Comparison of ENCODE assay signal across 13 cellular contexts in the genomic region with DNA sequence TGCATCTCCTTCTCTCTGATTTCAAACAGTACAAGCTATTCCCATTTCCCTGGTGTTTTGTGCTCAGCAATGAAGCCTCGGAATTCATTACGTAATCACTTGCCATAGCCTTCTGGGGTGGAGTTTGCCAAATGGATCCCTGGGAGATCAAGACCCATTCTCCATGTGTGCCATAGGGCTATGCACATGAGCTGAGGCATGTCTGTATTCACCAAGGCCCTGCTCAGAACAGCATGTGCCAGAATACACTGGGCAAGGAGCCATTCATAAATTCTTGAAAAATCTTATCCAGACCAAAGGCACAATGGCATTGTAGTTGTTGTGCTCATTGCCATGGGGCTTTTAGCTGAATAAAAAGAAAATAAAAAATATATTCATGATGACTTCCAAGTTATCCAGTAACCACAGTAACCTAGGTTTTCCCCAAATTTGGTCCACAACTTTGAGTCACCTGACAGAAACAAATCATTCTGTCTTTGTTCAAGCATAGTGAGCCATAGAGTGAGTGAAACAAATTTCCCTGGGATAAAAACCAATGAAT. TPM values are rescaled to one million over a fixed set of nuclear protein-coding genes. Genes with fewer than 3 reads are reported as not detected.
DNase-seq lines count a peak whose midpoint lies in the region; ATAC-seq, FAIRE-seq and TF ChIP-seq lines count a peak whose summit lies in the region.
"Had no signal": no experiment of that assay in that cellular context is flagged by ENCODE, and none has a peak within 500 bp of the region (broad histone marks: within the 10 kb centered on the region; RNA-seq: fewer than 3 reads in every experiment).

No MANE protein-coding gene starts in this region.

- intact Hi-C loops in IMR-90 (cut with micrococcal nuclease): no loop called here

- no peak overlapping the region for H4K8ac ChIP-seq in IMR-90 (ENCODE audit: low read depth in 2 of 2, low read length in 2 of 2)

- H2BK120ac ChIP-seq in IMR-90 (ENCODE audit: low read depth, low read length): no peak overlapping the region

- H3K27ac ChIP-seq in A549 (no peak overlapping the region), IMR-90 (ENCODE audit: insufficient read depth, low read length) (no peak overlapping the region), suprapubic skin (no peak overlapping the region)
- H3K27ac ChIP-seq: sigmoid colon had no signal

- H4K20me1 ChIP-seq in IMR-90 (ENCODE audit: insufficient read depth, low read length): no peaks in the 10 kb centered on the region

- no peak overlapping the region for H3K4ac ChIP-seq in IMR-90 (ENCODE audit: low read depth, low read length)

- H3K4me3 ChIP-seq in A549 (no peak overlapping the region), IMR-90 (ENCODE audit: insufficient read depth, low read depth, low read length) (no peak overlapping the region), suprapubic skin (no peak overlapping the region)
- H3K4me3 ChIP-seq: sigmoid colon had no signal

- H3K4me2 ChIP-seq in A549 (peak overlapping the region; percentile 23), IMR-90 (ENCODE audit: low read depth, low read length) (no peak overlapping the region)

- no peak overlapping the region for H2AK5ac ChIP-seq in IMR-90 (ENCODE audit: low read depth, low read length)

- H3K4me1 Mint-ChIP-seq in activated T-cell treated with anti-CD3 and anti-CD28 coated beads, Interleukin-2, amount 50 U/mL, for 24 hours (ENCODE audit: low read depth): no peaks in the 10 kb centered on the region
- H3K4me1 Mint-ChIP-seq: B cell had no signal

- ATAC-seq in A549: peak; percentile 83 to 90
- ATAC-seq in IMR-90 (ENCODE audit: low read depth): no peak
- ATAC-seq: activated CD4-positive, CD25-positive, alpha-beta regulatory T cell treated with anti-CD3 and anti-CD28 coated beads, Interleukin-2, amount 50 U/mL, for 24 hours had no signal

- H2BK20ac ChIP-seq in IMR-90 (ENCODE audit: low read depth, low read length): no peak overlapping the region

- H4K5ac ChIP-seq in IMR-90 (ENCODE audit: low read depth, low read length): no peak overlapping the region

- H2BK15ac ChIP-seq in IMR-90 (ENCODE audit: low read depth, low read length): no peak overlapping the region

- no peak overlapping the region for H2AFZ ChIP-seq in IMR-90 (replicated peaks; ENCODE audit: low read length, poor library complexity)

- no peaks in the 10 kb centered on the region for H3K27me3 Mint-ChIP-seq in activated T-cell treated with anti-CD3 and anti-CD28 coated beads, Interleukin-2, amount 50 U/mL, for 24 hours

- no peak for FAIRE-seq in A549 (lab: Jason Lieb, UNC)

- BruUV-seq in IMR-90 (replicated peaks; lab: Mats Ljungman, UMichigan): no TSS peak

- no peak overlapping the region for H3K23ac ChIP-seq in IMR-90 (ENCODE audit: low read depth, low read length)

- no peak for TF ChIP-seq POLR2A in A549 (IDR thresholded peaks at IDR 0.05; ENCODE audit: low read length)
- TF ChIP-seq POLR2A in IMR-90 (IDR thresholded peaks at IDR 0.05; ENCODE audit: low read depth, low read length): no peak
- no peak for TF ChIP-seq POLR2A in suprapubic skin (IDR thresholded peaks at IDR 0.05)

- no peak overlapping the region for H2AK9ac ChIP-seq in IMR-90 (replicated peaks; ENCODE audit: low read depth, low read length, poor library complexity)

- no peaks in the 10 kb centered on the region for H3K9me3 ChIP-seq in A549
- H3K9me3 ChIP-seq in IMR-90 (ENCODE audit: control insufficient read depth, insufficient read depth, low read length): no peaks in the 10 kb centered on the region
- H3K9me3 ChIP-seq in suprapubic skin: no peaks in the 10 kb centered on the region
- H3K9me3 ChIP-seq: sigmoid colon had no signal

- DNase-seq in A549 (ENCODE audit: low read depth in 1 of 2, low spot score in 1 of 2): peak; percentile 6 to 68
- DNase-seq in IMR-90: peak; percentile 4
- peak; percentile 36 for DNase-seq in cerebellar cortex (ENCODE audit: low spot score)
- DNase-seq in kidney tubule cell (ENCODE audit: low spot score): peak; percentile 93
- no peak for DNase-seq in NCI-H146 (lab: John Stamatoyannopoulos, UW)
- DNase-seq in GM20000 (ENCODE audit: low spot score): no peak
- DNase-seq in activated T-cell treated with anti-CD3 and anti-CD28 coated beads, Interleukin-2, amount 50 U/mL, for 24 hours: no peak
- no peak for DNase-seq in suprapubic skin (ENCODE audit: low spot score in 2 of 2)
- DNase-seq: activated gamma-delta T cell treated with Interleukin-2 at 50 U/mL for 16 hours, sigmoid colon had no signal

- H3K18ac ChIP-seq in IMR-90 (ENCODE audit: low read depth, low read length): no peak overlapping the region

- no peak overlapping the region for H3K4me3 Mint-ChIP-seq in activated T-cell treated with anti-CD3 and anti-CD28 coated beads, Interleukin-2, amount 50 U/mL, for 24 hours
- H3K4me3 Mint-ChIP-seq: B cell had no signal

- no peaks in the 10 kb centered on the region for H3K36me3 Mint-ChIP-seq in activated T-cell treated with anti-CD3 and anti-CD28 coated beads, Interleukin-2, amount 50 U/mL, for 24 hours (ENCODE audit: low read depth)

- no peak for TF ChIP-seq EP300 in A549 (IDR thresholded peaks at IDR 0.05)
- no peak for TF ChIP-seq EP300 in suprapubic skin (IDR thresholded peaks at IDR 0.05)

- H3K27me3 ChIP-seq in IMR-90 (ENCODE audit: control insufficient read depth, insufficient read depth, low read length) (no peaks in the 10 kb centered on the region), suprapubic skin (no peaks in the 10 kb centered on the region)
- H3K27me3 ChIP-seq: sigmoid colon had no signal

- no peaks in the 10 kb centered on the region for H3K79me1 ChIP-seq in IMR-90 (ENCODE audit: low read depth in 1 of 2, low read length in 2 of 2)

- H3K14ac ChIP-seq in IMR-90 (replicated peaks; ENCODE audit: low read depth, low read length): no peak overlapping the region

- H4K91ac ChIP-seq in IMR-90 (ENCODE audit: insufficient read depth, low read depth, low read length): no peak overlapping the region

- in situ Hi-C loops in IMR-90 (cut with MboI; ENCODE audit: low sequenced_read_pairs): no loop called here

- no peaks in the 10 kb centered on the region for H3K9me3 Mint-ChIP-seq in activated T-cell treated with anti-CD3 and anti-CD28 coated beads, Interleukin-2, amount 50 U/mL, for 24 hours

- dilution Hi-C loops in IMR-90 (cut with HindIII; ENCODE audit: low sequenced_read_pairs, unreplicated experiment): no loop called here

- POLR2A ChIA-PET in A549 (lab: Yijun Ruan, JAX): no interaction called here
- POLR2A ChIA-PET in IMR-90 (lab: Charles Lee; ENCODE audit: unreplicated experiment): no interaction called here

- whole genome bisulfite sequencing in A549 (ENCODE audit: missing lambda C conversion rate): 52% methylated on average over 2 of the region's 2 CpGs
- WGBS in IMR-90 (ENCODE audit: extremely low coverage in 2 of 2, insufficient read length in 1 of 2), 2 experiments: no CpG with 5 or more reads among the region's 2 CpGs
- WGBS in suprapubic skin: 13% methylated on average over 2 of the region's 2 CpGs

- H3K4me1 ChIP-seq in A549: peaks cover 15% of the 10 kb centered on the region
- H3K4me1 ChIP-seq in IMR-90 (ENCODE audit: control insufficient read depth, insufficient read depth, low read length): no peaks in the 10 kb centered on the region
- H3K4me1 ChIP-seq in suprapubic skin: no peaks in the 10 kb centered on the region
- H3K4me1 ChIP-seq: sigmoid colon had no signal

- no peak overlapping the region for H3K56ac ChIP-seq in IMR-90 (ENCODE audit: extremely low read depth, insufficient read depth, low read length)

- H2BK5ac ChIP-seq in IMR-90 (ENCODE audit: low read depth, low read length, poor library complexity, severe bottlenecking): no peak overlapping the region

- H3K9ac ChIP-seq in IMR-90 (ENCODE audit: low read depth, low read length): no peak overlapping the region

- CTCF ChIA-PET in A549 (lab: Yijun Ruan, JAX): no interaction called here
- CTCF ChIA-PET in IMR-90 (lab: Yijun Ruan, JAX): no interaction called here

- TF ChIP-seq RAD21 in A549 (conservative IDR thresholded peaks at IDR 0.05 in 1 of 2, IDR thresholded peaks at IDR 0.05 in 1 of 2) (no peak), IMR-90 (IDR thresholded peaks at IDR 0.05; ENCODE audit: low read length) (no peak)

- H3K9me1 ChIP-seq in IMR-90 (ENCODE audit: insufficient read depth, low read length): no peaks in the 10 kb centered on the region

- H3K36me3 ChIP-seq in IMR-90 (ENCODE audit: control insufficient read depth, insufficient read depth, low read length) (no peaks in the 10 kb centered on the region), suprapubic skin (no peaks in the 10 kb centered on the region)
- H3K36me3 ChIP-seq: sigmoid colon had no signal

- no peak overlapping the region for H3K27ac Mint-ChIP-seq in activated T-cell treated with anti-CD3 and anti-CD28 coated beads, Interleukin-2, amount 50 U/mL, for 24 hours
- H3K27ac Mint-ChIP-seq: B cell had no signal

- TF ChIP-seq CTCF in A549 (IDR thresholded peaks at IDR 0.05) (no peak), IMR-90 (conservative IDR thresholded peaks at IDR 0.05; ENCODE audit: low read depth, low read length) (no peak), GM20000 (IDR thresholded peaks at IDR 0.05; ENCODE audit: extremely low read depth, missing control alignments) (no peak), suprapubic skin (IDR thresholded peaks at IDR 0.05) (no peak)

TF ChIP-seq in A549, 52 proteins besides CTCF, POLR2A, EP300 and RAD21 (continues in another document):
- TF ChIP-seq MAFK (IDR thresholded peaks at IDR 0.05; ENCODE audit: partially characterized antibody) (peak; percentile 45), FOSL2 (IDR thresholded peaks at IDR 0.05) (no peak), FOSL2 (CRISPR knock-in tag; IDR thresholded peaks at IDR 0.05) (0 out of 2 replicates have a peak, but pooled peaks have one; percentile 47), RNF2 (IDR thresholded peaks at IDR 0.05; ENCODE audit: borderline replicate concordance, low read depth) (no peak), HEYL (CRISPR knock-in tag; IDR thresholded peaks at IDR 0.05) (no peak)

TF ChIP-seq in IMR-90, 13 proteins besides CTCF, POLR2A, EP300 and RAD21:
- peak; percentile 62 for TF ChIP-seq CEBPB (IDR thresholded peaks at IDR 0.05; ENCODE audit: low read depth, low read length)
- no peak for TF ChIP-seq MXI1 (IDR thresholded peaks at IDR 0.05; ENCODE audit: borderline replicate concordance, low read depth, low read length)
TF ChIP-seq in IMR-90: peak in this region for 1.

RNA-seq across cellular contexts. Expression of a gene that starts 53.0 kb away (rescaled TPM):
- polyA plus RNA-seq in A549 (2011; rRNA removed): not detected in 2 replicates
- not detected in 2 replicates for polyA plus RNA-seq in A549 (2012; cell fraction: cytosol; rRNA removed)
- not detected in 2 replicates for polyA plus RNA-seq in A549 (2012; cell fraction: nucleus; rRNA removed)
- not detected in 3 replicates for polyA plus RNA-seq in A549 (2017; fragmentation: RNase III; extraction: RNeasy Plus Mini Kit Qiagen cat#74134 plus additional on column Dnase treatment)
- polyA minus RNA-seq in A549 (2011; rRNA and poly(A)+ RNA removed): not detected in 2 replicates
- total RNA-seq in IMR-90 (2012; rRNA removed): under 0.01 TPM in 1 of 2 replicates, not detected in the other
- polyA plus RNA-seq in IMR-90 (2012; rRNA removed): not detected in 2 replicates
- polyA plus RNA-seq in IMR-90 (2012; cell fraction: cytosol; rRNA removed): not detected in 2 replicates
- polyA plus RNA-seq in IMR-90 (2012; cell fraction: nucleus; rRNA removed; ENCODE audit: low replicate concordance): 0.02 and 0.05 TPM in 2 replicates
- total RNA-seq in suprapubic skin: under 1 TPM in 1 of 4 donors, not detected in 3; 0.16 TPM
- total RNA-seq: B cell had no signal
- polyA plus RNA-seq: liver had no signal

Comparison
In these comparisons a context has a peak if more than half of its experiments do, and no peak if none do; other contexts are left out.
1. DNase-seq: peak in A549 (2 of 2), IMR-90 (single experiment), cerebellar cortex (single experiment) and kidney tubule cell (single experiment); none in NCI-H146 (single experiment), GM20000 (single experiment), activated T-cell treated with anti-CD3 and anti-CD28 coated beads, Interleukin-2, amount 50 U/mL, for 24 hours (single experiment) and suprapubic skin (0 of 2).